Comparison of ENCODE assay signal across 1 cellular context in genomic region chr22:44436656-44437492, GRCh38.
TF ChIP-seq lines count a peak whose summit lies in the region.

No MANE protein-coding gene starts in this region.

TF ChIP-seq in H1, 55 proteins besides CTCF, POLR2A, EP300 and RAD21:
- TF ChIP-seq CREB1 (IDR thresholded peaks at IDR 0.05) (no peak), RNF2 (IDR thresholded peaks at IDR 0.05; ENCODE audit: borderline replicate concordance, low read depth, low read length, missing control alignments, poor library complexity, severe bottlenecking) (no peak), SP4 (IDR thresholded peaks at IDR 0.05; ENCODE audit: low read length) (no peak), GTF2F1 (IDR thresholded peaks at IDR 0.05; ENCODE audit: borderline replicate concordance, low read depth, low read length) (no peak), CBX5 (IDR thresholded peaks at IDR 0.05; ENCODE audit: low read depth, low read length) (no peak), GABPA (IDR thresholded peaks at IDR 0.05; ENCODE audit: borderline replicate concordance, insufficient read depth, low read length) (no peak), SIRT6 (IDR thresholded peaks at IDR 0.05; ENCODE audit: low read length) (no peak), POLR2AphosphoS5 (IDR thresholded peaks at IDR 0.05; ENCODE audit: low read depth, low read length) (no peak), CEBPB (IDR thresholded peaks at IDR 0.05; ENCODE audit: low read depth, low read length) (no peak), ZNF274 (IDR thresholded peaks at IDR 0.05; ENCODE audit: borderline replicate concordance, extremely low read depth, low read length) (no peak), CHD7 (IDR thresholded peaks at IDR 0.05; ENCODE audit: insufficient replicate concordance, low read length) (no peak), KDM4A (IDR thresholded peaks at IDR 0.05; ENCODE audit: low read depth, low read length, severe bottlenecking) (no peak), YY1 (IDR thresholded peaks at IDR 0.05; ENCODE audit: low read depth, low read length) (no peak)
